7 cellular contexts compared by ENCODE assay signal in the genomic region with DNA sequence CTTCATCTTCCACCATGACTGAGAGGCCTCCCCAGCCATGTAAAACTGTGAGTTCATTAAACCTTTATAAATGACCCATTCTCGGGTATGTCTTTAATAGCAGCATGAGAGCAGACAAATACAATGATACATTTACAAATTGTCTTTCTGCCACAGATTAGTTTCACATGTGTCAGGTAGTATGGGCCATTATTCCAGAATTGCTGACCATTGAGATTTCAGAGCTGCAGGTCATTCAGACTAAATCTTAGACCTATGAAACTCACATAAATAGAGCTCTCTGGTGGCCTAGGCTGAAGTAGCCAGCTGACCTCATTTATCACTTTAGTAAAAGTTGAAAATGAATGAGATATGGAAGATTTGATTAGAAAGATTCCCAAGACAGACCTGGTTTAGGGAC.
"Had no signal": no experiment of that assay in that cellular context is flagged by ENCODE, and none has a peak within 500 bp of the region (broad histone marks: within the 10 kb centered on the region; RNA-seq: fewer than 3 reads in every experiment).

No MANE protein-coding gene starts in this region.

- ATAC-seq: GM23338 had no signal

- H3K4me2 ChIP-seq: GM23338 had no signal

- DNase-seq: H9, HCEC 1CT, KBM-7 had no signal

- H2AFZ ChIP-seq: GM23338 had no signal

- H3K4me3 ChIP-seq: GM23338 had no signal

- FAIRE-seq: H1, H54, HTR-8/SVneo had no signal
